1 cellular context compared by ENCODE assay signal in genomic region chr3:169992156-169992555, GRCh38.
TF ChIP-seq lines count a peak whose summit lies in the region.

No MANE protein-coding gene starts in this region.

TF ChIP-seq in IMR-90, 13 proteins besides CTCF, POLR2A, EP300 and RAD21:
- TF ChIP-seq MXI1 (IDR thresholded peaks at IDR 0.05; ENCODE audit: borderline replicate concordance, low read depth, low read length): no peak
- TF ChIP-seq FOS (IDR thresholded peaks at IDR 0.05; ENCODE audit: low read depth, low read length): no peak
- no peak for TF ChIP-seq RFX5 (IDR thresholded peaks at IDR 0.05; ENCODE audit: low read depth, low read length)
- TF ChIP-seq CEBPB (IDR thresholded peaks at IDR 0.05; ENCODE audit: low read depth, low read length): no peak
- TF ChIP-seq MAFK (IDR thresholded peaks at IDR 0.05; ENCODE audit: low read depth, low read length): no peak
- TF ChIP-seq BHLHE40 (IDR thresholded peaks at IDR 0.05; ENCODE audit: low read depth, low read length): no peak
- TF ChIP-seq ELK1 (IDR thresholded peaks at IDR 0.05; ENCODE audit: borderline replicate concordance, low read depth, low read length): no peak
- no peak for TF ChIP-seq CHD1 (IDR thresholded peaks at IDR 0.05; ENCODE audit: low read depth, low read length)
- no peak for TF ChIP-seq SMC3 (IDR thresholded peaks at IDR 0.05; ENCODE audit: low read depth, low read length)
- no peak for TF ChIP-seq RCOR1 (IDR thresholded peaks at IDR 0.05; ENCODE audit: insufficient replicate concordance, low read length)
- TF ChIP-seq NFE2L2 (IDR thresholded peaks at IDR 0.05; ENCODE audit: low read depth, low read length): no peak
- no peak for TF ChIP-seq USF2 (IDR thresholded peaks at IDR 0.05; ENCODE audit: low read depth, low read length)
- no peak for TF ChIP-seq MAZ (IDR thresholded peaks at IDR 0.05; ENCODE audit: borderline replicate concordance, low read depth, low read length)
TF ChIP-seq in IMR-90: peak in this region for 0.
